ENCODE assay signal across 2 cellular contexts in the genomic region with DNA sequence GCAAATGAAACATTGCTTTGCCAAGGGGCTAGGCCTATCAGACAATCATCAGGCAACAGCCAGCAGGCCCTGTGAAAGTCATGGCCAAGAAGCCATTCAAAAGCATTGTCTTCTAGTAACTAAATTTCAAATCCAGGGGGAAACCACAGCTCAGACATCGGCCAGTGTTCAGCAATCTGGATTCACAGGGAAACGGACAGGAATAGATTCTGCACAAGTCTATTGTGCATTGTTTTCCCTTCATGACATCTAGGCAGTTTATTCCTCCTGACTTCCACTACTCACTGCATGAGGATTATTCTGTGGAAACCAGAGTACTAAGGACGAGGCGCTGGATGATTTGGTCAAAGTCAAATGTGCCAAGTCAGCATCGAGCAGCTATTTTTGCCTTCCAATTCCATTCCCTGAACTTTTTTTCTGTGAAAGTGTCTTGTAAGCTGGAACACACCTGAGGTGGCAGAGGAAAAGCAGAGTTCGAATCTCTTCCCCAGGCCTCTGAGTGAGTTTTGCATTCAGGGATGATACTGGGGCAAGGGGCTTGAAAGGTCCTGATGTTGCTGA.
TF ChIP-seq lines count a peak whose summit lies in the region.

No MANE protein-coding gene starts in this region.

TF ChIP-seq in SK-N-SH, 30 proteins besides CTCF, POLR2A, EP300 and RAD21:
- TF ChIP-seq, protein P1, sequence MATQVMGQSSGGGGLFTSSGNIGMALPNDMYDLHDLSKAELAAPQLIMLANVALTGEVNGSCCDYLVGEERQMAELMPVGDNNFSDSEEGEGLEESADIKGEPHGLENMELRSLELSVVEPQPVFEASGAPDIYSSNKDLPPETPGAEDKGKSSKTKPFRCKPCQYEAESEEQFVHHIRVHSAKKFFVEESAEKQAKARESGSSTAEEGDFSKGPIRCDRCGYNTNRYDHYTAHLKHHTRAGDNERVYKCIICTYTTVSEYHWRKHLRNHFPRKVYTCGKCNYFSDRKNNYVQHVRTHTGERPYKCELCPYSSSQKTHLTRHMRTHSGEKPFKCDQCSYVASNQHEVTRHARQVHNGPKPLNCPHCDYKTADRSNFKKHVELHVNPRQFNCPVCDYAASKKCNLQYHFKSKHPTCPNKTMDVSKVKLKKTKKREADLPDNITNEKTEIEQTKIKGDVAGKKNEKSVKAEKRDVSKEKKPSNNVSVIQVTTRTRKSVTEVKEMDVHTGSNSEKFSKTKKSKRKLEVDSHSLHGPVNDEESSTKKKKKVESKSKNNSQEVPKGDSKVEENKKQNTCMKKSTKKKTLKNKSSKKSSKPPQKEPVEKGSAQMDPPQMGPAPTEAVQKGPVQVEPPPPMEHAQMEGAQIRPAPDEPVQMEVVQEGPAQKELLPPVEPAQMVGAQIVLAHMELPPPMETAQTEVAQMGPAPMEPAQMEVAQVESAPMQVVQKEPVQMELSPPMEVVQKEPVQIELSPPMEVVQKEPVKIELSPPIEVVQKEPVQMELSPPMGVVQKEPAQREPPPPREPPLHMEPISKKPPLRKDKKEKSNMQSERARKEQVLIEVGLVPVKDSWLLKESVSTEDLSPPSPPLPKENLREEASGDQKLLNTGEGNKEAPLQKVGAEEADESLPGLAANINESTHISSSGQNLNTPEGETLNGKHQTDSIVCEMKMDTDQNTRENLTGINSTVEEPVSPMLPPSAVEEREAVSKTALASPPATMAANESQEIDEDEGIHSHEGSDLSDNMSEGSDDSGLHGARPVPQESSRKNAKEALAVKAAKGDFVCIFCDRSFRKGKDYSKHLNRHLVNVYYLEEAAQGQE (IDR thresholded peaks at IDR 0.05; ENCODE audit: low read depth, low read length): no peak
- TF ChIP-seq NRF1 (IDR thresholded peaks at IDR 0.05; ENCODE audit: low read depth, low read length) (no peak), JUND (IDR thresholded peaks at IDR 0.05) (no peak), RFX5 (IDR thresholded peaks at IDR 0.05; ENCODE audit: low read length) (no peak), RXRA (IDR thresholded peaks at IDR 0.05; ENCODE audit: borderline replicate concordance, low read depth) (no peak), TAF1 (IDR thresholded peaks at IDR 0.05; ENCODE audit: borderline replicate concordance, low read depth, low read length) (no peak), TEAD4 (IDR thresholded peaks at IDR 0.05; ENCODE audit: borderline replicate concordance, insufficient read depth) (no peak)
- TF ChIP-seq, protein P2, sequence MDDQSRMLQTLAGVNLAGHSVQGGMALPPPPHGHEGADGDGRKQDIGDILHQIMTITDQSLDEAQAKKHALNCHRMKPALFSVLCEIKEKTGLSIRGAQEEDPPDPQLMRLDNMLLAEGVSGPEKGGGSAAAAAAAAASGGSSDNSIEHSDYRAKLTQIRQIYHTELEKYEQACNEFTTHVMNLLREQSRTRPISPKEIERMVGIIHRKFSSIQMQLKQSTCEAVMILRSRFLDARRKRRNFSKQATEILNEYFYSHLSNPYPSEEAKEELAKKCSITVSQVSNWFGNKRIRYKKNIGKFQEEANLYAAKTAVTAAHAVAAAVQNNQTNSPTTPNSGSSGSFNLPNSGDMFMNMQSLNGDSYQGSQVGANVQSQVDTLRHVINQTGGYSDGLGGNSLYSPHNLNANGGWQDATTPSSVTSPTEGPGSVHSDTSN (IDR thresholded peaks at IDR 0.05): no peak

TF ChIP-seq in SK-N-SH treated with all-trans-retinoic acid at 6 μM for 48 hours, 23 proteins besides CTCF, POLR2A, EP300 and RAD21 (continued from another document):
- TF ChIP-seq, protein P3, sequence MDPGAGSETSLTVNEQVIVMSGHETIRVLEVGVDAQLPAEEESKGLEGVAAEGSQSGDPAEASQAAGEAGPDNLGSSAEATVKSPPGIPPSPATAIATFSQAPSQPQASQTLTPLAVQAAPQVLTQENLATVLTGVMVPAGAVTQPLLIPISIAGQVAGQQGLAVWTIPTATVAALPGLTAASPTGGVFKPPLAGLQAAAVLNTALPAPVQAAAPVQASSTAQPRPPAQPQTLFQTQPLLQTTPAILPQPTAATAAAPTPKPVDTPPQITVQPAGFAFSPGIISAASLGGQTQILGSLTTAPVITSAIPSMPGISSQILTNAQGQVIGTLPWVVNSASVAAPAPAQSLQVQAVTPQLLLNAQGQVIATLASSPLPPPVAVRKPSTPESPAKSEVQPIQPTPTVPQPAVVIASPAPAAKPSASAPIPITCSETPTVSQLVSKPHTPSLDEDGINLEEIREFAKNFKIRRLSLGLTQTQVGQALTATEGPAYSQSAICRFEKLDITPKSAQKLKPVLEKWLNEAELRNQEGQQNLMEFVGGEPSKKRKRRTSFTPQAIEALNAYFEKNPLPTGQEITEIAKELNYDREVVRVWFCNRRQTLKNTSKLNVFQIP (CRISPR knock-in tag; IDR thresholded peaks at IDR 0.05; ENCODE audit: borderline replicate concordance, low read depth): no peak
- no peak for TF ChIP-seq PPARA (CRISPR knock-in tag; IDR thresholded peaks at IDR 0.05; ENCODE audit: borderline replicate concordance)
- TF ChIP-seq, protein P4, sequence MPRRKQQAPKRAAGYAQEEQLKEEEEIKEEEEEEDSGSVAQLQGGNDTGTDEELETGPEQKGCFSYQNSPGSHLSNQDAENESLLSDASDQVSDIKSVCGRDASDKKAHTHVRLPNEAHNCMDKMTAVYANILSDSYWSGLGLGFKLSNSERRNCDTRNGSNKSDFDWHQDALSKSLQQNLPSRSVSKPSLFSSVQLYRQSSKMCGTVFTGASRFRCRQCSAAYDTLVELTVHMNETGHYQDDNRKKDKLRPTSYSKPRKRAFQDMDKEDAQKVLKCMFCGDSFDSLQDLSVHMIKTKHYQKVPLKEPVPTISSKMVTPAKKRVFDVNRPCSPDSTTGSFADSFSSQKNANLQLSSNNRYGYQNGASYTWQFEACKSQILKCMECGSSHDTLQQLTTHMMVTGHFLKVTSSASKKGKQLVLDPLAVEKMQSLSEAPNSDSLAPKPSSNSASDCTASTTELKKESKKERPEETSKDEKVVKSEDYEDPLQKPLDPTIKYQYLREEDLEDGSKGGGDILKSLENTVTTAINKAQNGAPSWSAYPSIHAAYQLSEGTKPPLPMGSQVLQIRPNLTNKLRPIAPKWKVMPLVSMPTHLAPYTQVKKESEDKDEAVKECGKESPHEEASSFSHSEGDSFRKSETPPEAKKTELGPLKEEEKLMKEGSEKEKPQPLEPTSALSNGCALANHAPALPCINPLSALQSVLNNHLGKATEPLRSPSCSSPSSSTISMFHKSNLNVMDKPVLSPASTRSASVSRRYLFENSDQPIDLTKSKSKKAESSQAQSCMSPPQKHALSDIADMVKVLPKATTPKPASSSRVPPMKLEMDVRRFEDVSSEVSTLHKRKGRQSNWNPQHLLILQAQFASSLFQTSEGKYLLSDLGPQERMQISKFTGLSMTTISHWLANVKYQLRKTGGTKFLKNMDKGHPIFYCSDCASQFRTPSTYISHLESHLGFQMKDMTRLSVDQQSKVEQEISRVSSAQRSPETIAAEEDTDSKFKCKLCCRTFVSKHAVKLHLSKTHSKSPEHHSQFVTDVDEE (CRISPR knock-in tag; IDR thresholded peaks at IDR 0.05): no peak
